Comparison of ENCODE assay signal across 1 cellular context in genomic region chr10:71746344-71747037, GRCh38.
TF ChIP-seq lines count a peak whose summit lies in the region.

No MANE protein-coding gene starts in this region.

TF ChIP-seq in K562, 482 proteins besides CTCF, POLR2A, EP300 and RAD21 (continued from another document and continues in another):
- TF ChIP-seq, protein P1, sequence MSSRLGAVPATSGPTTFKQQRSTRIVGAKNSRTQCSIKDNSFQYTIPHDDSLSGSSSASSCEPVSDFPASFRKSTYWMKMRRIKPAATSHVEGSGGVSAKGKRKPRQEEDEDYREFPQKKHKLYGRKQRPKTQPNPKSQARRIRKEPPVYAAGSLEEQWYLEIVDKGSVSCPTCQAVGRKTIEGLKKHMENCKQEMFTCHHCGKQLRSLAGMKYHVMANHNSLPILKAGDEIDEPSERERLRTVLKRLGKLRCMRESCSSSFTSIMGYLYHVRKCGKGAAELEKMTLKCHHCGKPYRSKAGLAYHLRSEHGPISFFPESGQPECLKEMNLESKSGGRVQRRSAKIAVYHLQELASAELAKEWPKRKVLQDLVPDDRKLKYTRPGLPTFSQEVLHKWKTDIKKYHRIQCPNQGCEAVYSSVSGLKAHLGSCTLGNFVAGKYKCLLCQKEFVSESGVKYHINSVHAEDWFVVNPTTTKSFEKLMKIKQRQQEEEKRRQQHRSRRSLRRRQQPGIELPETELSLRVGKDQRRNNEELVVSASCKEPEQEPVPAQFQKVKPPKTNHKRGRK (tag; IDR thresholded peaks at IDR 0.05), result no peak
- TF ChIP-seq HOXB6 (CRISPR knock-in tag; IDR thresholded peaks at IDR 0.05; ENCODE audit: borderline replicate concordance) (no peak), ZNF780A (CRISPR knock-in tag; IDR thresholded peaks at IDR 0.05) (no peak), TARDBP (IDR thresholded peaks at IDR 0.05) (no peak), ZNF239 (CRISPR knock-in tag; IDR thresholded peaks at IDR 0.05) (no peak; the same call in 1 of the 2 replicates), ZNF311 (CRISPR knock-in tag; IDR thresholded peaks at IDR 0.05) (0 out of 2 replicates have a peak, but pooled peaks have one; percentile 9), ZNF77 (CRISPR knock-in tag; IDR thresholded peaks at IDR 0.05) (no peak), TCFL5 (CRISPR knock-in tag; conservative IDR thresholded peaks at IDR 0.05) (no peak; the same call in 1 of the 2 replicates), ZNF174 (CRISPR knock-in tag; IDR thresholded peaks at IDR 0.05) (no peak), PHF8 (IDR thresholded peaks at IDR 0.05; ENCODE audit: borderline replicate concordance, low read length) (no peak; the same call in 1 of the 2 replicates), FOXP4 (CRISPR knock-in tag; IDR thresholded peaks at IDR 0.05; ENCODE audit: borderline replicate concordance) (no peak), ZNF134 (CRISPR knock-in tag; conservative IDR thresholded peaks at IDR 0.05) (no peak), CHD1 (IDR thresholded peaks at IDR 0.05; ENCODE audit: low read length) (no peak), PCBP1 (IDR thresholded peaks at IDR 0.05; ENCODE audit: low read depth, low read length, poor library complexity, severe bottlenecking) (no peak), PHF20 (IDR thresholded peaks at IDR 0.05; ENCODE audit: partially characterized antibody) (no peak), SRSF7 (optimal IDR thresholded peaks at IDR 0.05; ENCODE audit: low read depth, low read length) (no peak), MLX (CRISPR knock-in tag; conservative IDR thresholded peaks at IDR 0.05) (peak in 1 of 2 experiments; percentile 35; a peak in 1 of 4 replicates), SMAD1 (IDR thresholded peaks at IDR 0.05; ENCODE audit: low read depth, low read length, partially characterized antibody) (no peak), RB1 (IDR thresholded peaks at IDR 0.05; ENCODE audit: low read depth) (no peak), POLR2AphosphoS2 (IDR thresholded peaks at IDR 0.05; ENCODE audit: low read length) (no peak), TBP (optimal IDR thresholded peaks at IDR 0.05; ENCODE audit: low read depth, low read length) (peak; percentile 46), PCBP2 (IDR thresholded peaks at IDR 0.05; ENCODE audit: low read depth, low read length, poor library complexity, severe bottlenecking) (no peak), TAF1 (IDR thresholded peaks at IDR 0.05; ENCODE audit: control insufficient read depth, extremely low read depth, insufficient read depth, low read length, severe bottlenecking) (peak; percentile 23), ZBTB1 (CRISPR knock-in tag; IDR thresholded peaks at IDR 0.05; ENCODE audit: borderline replicate concordance, low read depth) (no peak), CEBPG (CRISPR knock-in tag; IDR thresholded peaks at IDR 0.05) (peak; percentile 4; the same call in 1 of the 2 replicates), CEBPG (tag; conservative IDR thresholded peaks at IDR 0.05 in 1 of 2, IDR thresholded peaks at IDR 0.05 in 1 of 2) (no peak), MCM7 (IDR thresholded peaks at IDR 0.05) (no peak), MYC (IDR thresholded peaks at IDR 0.05; ENCODE audit: low read depth, low read length) (peak; percentile 94), MYC (CRISPR knock-in tag; IDR thresholded peaks at IDR 0.05; ENCODE audit: borderline replicate concordance, low read depth) (no peak), U2AF2 (optimal IDR thresholded peaks at IDR 0.05; ENCODE audit: low read depth, low read length) (no peak), ZNF197 (CRISPR knock-in tag; IDR thresholded peaks at IDR 0.05; ENCODE audit: low read depth) (no peak; the same call in 1 of the 2 replicates), ZNF140 (CRISPR knock-in tag; IDR thresholded peaks at IDR 0.05) (no peak), L3MBTL2 (IDR thresholded peaks at IDR 0.05) (peak; percentile 93), STAT6 (CRISPR knock-in tag; IDR thresholded peaks at IDR 0.05) (no peak), PTTG1 (tag; IDR thresholded peaks at IDR 0.05; ENCODE audit: low read depth) (no peak), MCM5 (IDR thresholded peaks at IDR 0.05; ENCODE audit: low read depth) (no peak), FOXM1 (IDR thresholded peaks at IDR 0.05; ENCODE audit: low read depth) (no peak), FOXM1 (CRISPR knock-in tag; IDR thresholded peaks at IDR 0.05; ENCODE audit: low read depth) (no peak), SRSF3 (IDR thresholded peaks at IDR 0.05; ENCODE audit: insufficient read depth, low read length) (no peak), ZKSCAN8 (CRISPR knock-in tag; IDR thresholded peaks at IDR 0.05) (peak; percentile 45; the same call in 1 of the 2 replicates), RNF219 (CRISPR knock-in tag; IDR thresholded peaks at IDR 0.05) (no peak), RBM22 (IDR thresholded peaks at IDR 0.05; ENCODE audit: low read depth, low read length, poor library complexity, severe bottlenecking) (no peak), E2F8 (IDR thresholded peaks at IDR 0.05; ENCODE audit: low read depth, partially characterized antibody) (no peak), SMARCC2 (IDR thresholded peaks at IDR 0.05; ENCODE audit: low read depth) (0 out of 2 replicates have a peak, but pooled peaks have one; percentile 50), NFE2 (IDR thresholded peaks at IDR 0.05; ENCODE audit: low read depth) (no peak), TAF9B (IDR thresholded peaks at IDR 0.05; ENCODE audit: partially characterized antibody) (no peak), HDAC8 (tag; IDR thresholded peaks at IDR 0.05) (0 out of 2 replicates have a peak, but pooled peaks have one; percentile 49)
- TF ChIP-seq, protein P2, sequence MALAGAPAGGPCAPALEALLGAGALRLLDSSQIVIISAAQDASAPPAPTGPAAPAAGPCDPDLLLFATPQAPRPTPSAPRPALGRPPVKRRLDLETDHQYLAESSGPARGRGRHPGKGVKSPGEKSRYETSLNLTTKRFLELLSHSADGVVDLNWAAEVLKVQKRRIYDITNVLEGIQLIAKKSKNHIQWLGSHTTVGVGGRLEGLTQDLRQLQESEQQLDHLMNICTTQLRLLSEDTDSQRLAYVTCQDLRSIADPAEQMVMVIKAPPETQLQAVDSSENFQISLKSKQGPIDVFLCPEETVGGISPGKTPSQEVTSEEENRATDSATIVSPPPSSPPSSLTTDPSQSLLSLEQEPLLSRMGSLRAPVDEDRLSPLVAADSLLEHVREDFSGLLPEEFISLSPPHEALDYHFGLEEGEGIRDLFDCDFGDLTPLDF (CRISPR knock-in tag; IDR thresholded peaks at IDR 0.05), result no peak
- TF ChIP-seq, protein P3, sequence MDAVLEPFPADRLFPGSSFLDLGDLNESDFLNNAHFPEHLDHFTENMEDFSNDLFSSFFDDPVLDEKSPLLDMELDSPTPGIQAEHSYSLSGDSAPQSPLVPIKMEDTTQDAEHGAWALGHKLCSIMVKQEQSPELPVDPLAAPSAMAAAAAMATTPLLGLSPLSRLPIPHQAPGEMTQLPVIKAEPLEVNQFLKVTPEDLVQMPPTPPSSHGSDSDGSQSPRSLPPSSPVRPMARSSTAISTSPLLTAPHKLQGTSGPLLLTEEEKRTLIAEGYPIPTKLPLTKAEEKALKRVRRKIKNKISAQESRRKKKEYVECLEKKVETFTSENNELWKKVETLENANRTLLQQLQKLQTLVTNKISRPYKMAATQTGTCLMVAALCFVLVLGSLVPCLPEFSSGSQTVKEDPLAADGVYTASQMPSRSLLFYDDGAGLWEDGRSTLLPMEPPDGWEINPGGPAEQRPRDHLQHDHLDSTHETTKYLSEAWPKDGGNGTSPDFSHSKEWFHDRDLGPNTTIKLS (IDR thresholded peaks at IDR 0.05; ENCODE audit: borderline replicate concordance, low read depth), result peak; percentile 81; the same call in 1 of the 2 replicates
- TF ChIP-seq, protein P4, sequence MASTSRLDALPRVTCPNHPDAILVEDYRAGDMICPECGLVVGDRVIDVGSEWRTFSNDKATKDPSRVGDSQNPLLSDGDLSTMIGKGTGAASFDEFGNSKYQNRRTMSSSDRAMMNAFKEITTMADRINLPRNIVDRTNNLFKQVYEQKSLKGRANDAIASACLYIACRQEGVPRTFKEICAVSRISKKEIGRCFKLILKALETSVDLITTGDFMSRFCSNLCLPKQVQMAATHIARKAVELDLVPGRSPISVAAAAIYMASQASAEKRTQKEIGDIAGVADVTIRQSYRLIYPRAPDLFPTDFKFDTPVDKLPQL (IDR thresholded peaks at IDR 0.05; ENCODE audit: extremely low read depth, insufficient read length), result no peak
- TF ChIP-seq, protein P5, sequence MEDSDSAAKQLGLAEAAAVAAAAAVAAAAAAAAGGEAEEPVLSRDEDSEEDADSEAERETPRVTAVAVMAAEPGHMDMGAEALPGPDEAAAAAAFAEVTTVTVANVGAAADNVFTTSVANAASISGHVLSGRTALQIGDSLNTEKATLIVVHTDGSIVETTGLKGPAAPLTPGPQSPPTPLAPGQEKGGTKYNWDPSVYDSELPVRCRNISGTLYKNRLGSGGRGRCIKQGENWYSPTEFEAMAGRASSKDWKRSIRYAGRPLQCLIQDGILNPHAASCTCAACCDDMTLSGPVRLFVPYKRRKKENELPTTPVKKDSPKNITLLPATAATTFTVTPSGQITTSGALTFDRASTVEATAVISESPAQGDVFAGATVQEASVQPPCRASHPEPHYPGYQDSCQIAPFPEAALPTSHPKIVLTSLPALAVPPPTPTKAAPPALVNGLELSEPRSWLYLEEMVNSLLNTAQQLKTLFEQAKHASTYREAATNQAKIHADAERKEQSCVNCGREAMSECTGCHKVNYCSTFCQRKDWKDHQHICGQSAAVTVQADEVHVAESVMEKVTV (CRISPR knock-in tag; IDR thresholded peaks at IDR 0.05), result peak; percentile 55
